2 cellular contexts compared by ENCODE assay signal in the genomic region with DNA sequence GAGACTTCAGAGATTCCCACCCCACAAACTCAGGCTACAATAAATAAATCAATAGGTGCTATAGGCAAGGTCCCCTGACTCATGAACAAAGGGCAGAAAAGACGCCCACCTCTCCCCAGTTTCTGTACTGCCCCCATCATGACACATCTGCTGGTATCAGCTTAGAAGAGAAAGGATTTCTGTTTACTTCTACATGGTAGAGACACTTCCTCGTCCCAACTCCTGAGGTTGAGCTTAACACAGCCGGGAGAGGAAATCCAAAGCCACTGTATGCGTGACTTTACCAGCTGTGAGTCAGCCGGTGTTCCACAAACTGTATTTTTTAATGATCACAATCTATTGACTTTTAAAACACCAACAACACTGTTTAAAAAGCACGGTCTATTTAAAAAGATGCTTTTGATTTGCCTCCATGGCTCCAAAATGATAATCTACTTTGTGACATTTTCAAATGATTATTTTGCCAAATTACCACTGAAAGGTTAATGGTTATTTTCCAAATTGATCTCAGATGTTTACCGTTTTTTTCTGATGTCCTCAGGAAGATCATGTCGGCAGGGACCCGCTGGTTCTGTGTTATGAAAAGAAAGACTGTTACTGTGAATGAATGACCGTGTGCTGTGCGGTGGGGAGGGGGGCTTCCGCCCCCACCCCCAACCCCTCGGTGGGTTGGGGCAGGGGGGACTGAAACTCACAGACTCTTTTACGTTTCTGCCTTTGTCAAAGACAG.
TF ChIP-seq lines count a peak whose summit lies in the region.

No MANE protein-coding gene starts in this region.

TF ChIP-seq in A549, 52 proteins besides CTCF, POLR2A, EP300 and RAD21 (continued from another document):
- TF ChIP-seq, protein P1, sequence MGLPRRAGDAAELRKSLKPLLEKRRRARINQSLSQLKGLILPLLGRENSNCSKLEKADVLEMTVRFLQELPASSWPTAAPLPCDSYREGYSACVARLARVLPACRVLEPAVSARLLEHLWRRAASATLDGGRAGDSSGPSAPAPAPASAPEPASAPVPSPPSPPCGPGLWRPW (IDR thresholded peaks at IDR 0.05), result no peak
- TF ChIP-seq ZFP36 (IDR thresholded peaks at IDR 0.05; ENCODE audit: borderline replicate concordance, partially characterized antibody), result no peak
- TF ChIP-seq CBX2 (IDR thresholded peaks at IDR 0.05; ENCODE audit: borderline replicate concordance, low read depth), result no peak
- no peak for TF ChIP-seq FOSL2 (IDR thresholded peaks at IDR 0.05)
- TF ChIP-seq FOSL2 (CRISPR knock-in tag; IDR thresholded peaks at IDR 0.05), result no peak
- no peak for TF ChIP-seq HEYL (CRISPR knock-in tag; IDR thresholded peaks at IDR 0.05)

TF ChIP-seq in WTC11, 78 proteins besides CTCF, POLR2A, EP300 and RAD21 (continued from another document):
- TF ChIP-seq, protein P2, sequence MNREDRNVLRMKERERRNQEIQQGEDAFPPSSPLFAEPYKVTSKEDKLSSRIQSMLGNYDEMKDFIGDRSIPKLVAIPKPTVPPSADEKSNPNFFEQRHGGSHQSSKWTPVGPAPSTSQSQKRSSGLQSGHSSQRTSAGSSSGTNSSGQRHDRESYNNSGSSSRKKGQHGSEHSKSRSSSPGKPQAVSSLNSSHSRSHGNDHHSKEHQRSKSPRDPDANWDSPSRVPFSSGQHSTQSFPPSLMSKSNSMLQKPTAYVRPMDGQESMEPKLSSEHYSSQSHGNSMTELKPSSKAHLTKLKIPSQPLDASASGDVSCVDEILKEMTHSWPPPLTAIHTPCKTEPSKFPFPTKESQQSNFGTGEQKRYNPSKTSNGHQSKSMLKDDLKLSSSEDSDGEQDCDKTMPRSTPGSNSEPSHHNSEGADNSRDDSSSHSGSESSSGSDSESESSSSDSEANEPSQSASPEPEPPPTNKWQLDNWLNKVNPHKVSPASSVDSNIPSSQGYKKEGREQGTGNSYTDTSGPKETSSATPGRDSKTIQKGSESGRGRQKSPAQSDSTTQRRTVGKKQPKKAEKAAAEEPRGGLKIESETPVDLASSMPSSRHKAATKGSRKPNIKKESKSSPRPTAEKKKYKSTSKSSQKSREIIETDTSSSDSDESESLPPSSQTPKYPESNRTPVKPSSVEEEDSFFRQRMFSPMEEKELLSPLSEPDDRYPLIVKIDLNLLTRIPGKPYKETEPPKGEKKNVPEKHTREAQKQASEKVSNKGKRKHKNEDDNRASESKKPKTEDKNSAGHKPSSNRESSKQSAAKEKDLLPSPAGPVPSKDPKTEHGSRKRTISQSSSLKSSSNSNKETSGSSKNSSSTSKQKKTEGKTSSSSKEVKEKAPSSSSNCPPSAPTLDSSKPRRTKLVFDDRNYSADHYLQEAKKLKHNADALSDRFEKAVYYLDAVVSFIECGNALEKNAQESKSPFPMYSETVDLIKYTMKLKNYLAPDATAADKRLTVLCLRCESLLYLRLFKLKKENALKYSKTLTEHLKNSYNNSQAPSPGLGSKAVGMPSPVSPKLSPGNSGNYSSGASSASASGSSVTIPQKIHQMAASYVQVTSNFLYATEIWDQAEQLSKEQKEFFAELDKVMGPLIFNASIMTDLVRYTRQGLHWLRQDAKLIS (CRISPR knock-in tag; IDR thresholded peaks at IDR 0.05; ENCODE audit: borderline replicate concordance), result no peak
- no peak for TF ChIP-seq CBFB (CRISPR knock-in tag; IDR thresholded peaks at IDR 0.05; ENCODE audit: low read depth)
